In genomic region chr1:154783976-154784375, GRCh38 we compare ENCODE assay signal across 15 cellular contexts.
DNase-seq lines count a peak whose midpoint lies in the region; ATAC-seq and TF ChIP-seq lines count a peak whose summit lies in the region.
"Had no signal": no experiment of that assay in that cellular context is flagged by ENCODE, and none has a peak within 500 bp of the region (broad histone marks: within the 10 kb centered on the region; RNA-seq: fewer than 3 reads in every experiment).

No MANE protein-coding gene starts in this region.

- peak overlapping the region; percentile 41 to 75 for H3K27ac Mint-ChIP-seq in natural killer cell treated with Interleukin-12 subunit alpha and Interleukin-12 subunit beta and Interleukin-15 and Interleukin-18, amount 100 ng/mL, for 72 hours
- H3K27ac Mint-ChIP-seq in natural killer cell = no peak overlapping the region
- peak overlapping the region; percentile 87 for H3K27ac Mint-ChIP-seq in T-helper 17 cell

- DNase-seq in natural killer cell treated with Interleukin-12 subunit alpha and Interleukin-12 subunit beta and Interleukin-15 and Interleukin-18, amount 100 ng/mL, for 72 hours (ENCODE audit: low spot score) = no peak
- no peak for DNase-seq in natural killer cell
- DNase-seq in T-helper 17 cell = no peak
- DNase-seq in effector memory CD4-positive, alpha-beta T cell = no peak
- DNase-seq in H4 (ENCODE audit: low spot score) = no peak
- DNase-seq: activated gamma-delta T cell treated with Interleukin-2 at 50 U/mL for 16 hours; Karpas-422; NCI-H1092; NCI-H2029 treated with DMSO at 0.1 percent for 48 hours; NCI-H524; stimulated activated CD4-positive, alpha-beta T cell treated with anti-CD3 and anti-CD28 coated beads, Interleukin-12 subunit alpha, Interleukin-12 subunit beta, amount 100 ng/mL, for 4 hours; thyroid gland had no signal

- no peaks in the 10 kb centered on the region for H3K9me3 ChIP-seq in T-helper 17 cell (ENCODE audit: control insufficient read depth, low read length, poor library complexity, severe bottlenecking)
- no peaks in the 10 kb centered on the region for H3K9me3 ChIP-seq in effector memory CD4-positive, alpha-beta T cell (ENCODE audit: control insufficient read depth, low read length)
- H3K9me3 ChIP-seq: thyroid gland had no signal

- H3K4me3 Mint-ChIP-seq in natural killer cell treated with Interleukin-12 subunit alpha and Interleukin-12 subunit beta and Interleukin-15 and Interleukin-18, amount 100 ng/mL, for 72 hours = no peak overlapping the region
- H3K4me3 Mint-ChIP-seq in natural killer cell (no peak overlapping the region), T-helper 17 cell (no peak overlapping the region)
- H3K4me3 Mint-ChIP-seq: neural crest cell had no signal

- no peak for ATAC-seq in natural killer cell treated with Interleukin-12 subunit alpha and Interleukin-12 subunit beta and Interleukin-15 and Interleukin-18, amount 100 ng/mL, for 72 hours
- ATAC-seq in natural killer cell = no peak
- no peak for ATAC-seq in T-helper 17 cell
- ATAC-seq in GM19035 (IDR thresholded peaks at IDR 0.05; ENCODE audit: unreplicated experiment) = no peak
- ATAC-seq in GM18868 (IDR thresholded peaks at IDR 0.05; ENCODE audit: unreplicated experiment) = no peak

- no peaks in the 10 kb centered on the region for H3K9me3 Mint-ChIP-seq in natural killer cell treated with Interleukin-12 subunit alpha and Interleukin-12 subunit beta and Interleukin-15 and Interleukin-18, amount 100 ng/mL, for 72 hours
- H3K9me3 Mint-ChIP-seq in natural killer cell = no peaks in the 10 kb centered on the region
- H3K9me3 Mint-ChIP-seq: neural crest cell had no signal

- H3K36me3 Mint-ChIP-seq in natural killer cell treated with Interleukin-12 subunit alpha and Interleukin-12 subunit beta and Interleukin-15 and Interleukin-18, amount 100 ng/mL, for 72 hours = no peaks in the 10 kb centered on the region
- H3K36me3 Mint-ChIP-seq in natural killer cell = no peaks in the 10 kb centered on the region
- H3K36me3 Mint-ChIP-seq in T-helper 17 cell (ENCODE audit: low read depth) = no peaks in the 10 kb centered on the region

- peak overlapping the region; percentile 55 for H3K27ac ChIP-seq in effector memory CD4-positive, alpha-beta T cell (ENCODE audit: insufficient read depth, low read length, poor library complexity, severe bottlenecking)
- H3K27ac ChIP-seq: thyroid gland had no signal

- intact Hi-C loops in natural killer cell (cut with micrococcal nuclease) = no loop called here

- H3K4me1 ChIP-seq in effector memory CD4-positive, alpha-beta T cell (ENCODE audit: control insufficient read depth, insufficient read depth, low read length, poor library complexity, severe bottlenecking) = peaks cover 16% of the 10 kb centered on the region

- peaks cover 0 to 6% of the 10 kb centered on the region in 2 donors for H3K27me3 Mint-ChIP-seq in natural killer cell treated with Interleukin-12 subunit alpha and Interleukin-12 subunit beta and Interleukin-15 and Interleukin-18, amount 100 ng/mL, for 72 hours
- H3K27me3 Mint-ChIP-seq in natural killer cell (ENCODE audit: low read depth in 2 of 2) (peaks cover 0 to under 1% of the 10 kb centered on the region in 2 donors), T-helper 17 cell (no peaks in the 10 kb centered on the region)

- TF ChIP-seq CTCF in natural killer cell (IDR thresholded peaks at IDR 0.05) = no peak

- no peaks in the 10 kb centered on the region for H3K27me3 ChIP-seq in effector memory CD4-positive, alpha-beta T cell (replicated peaks; ENCODE audit: control insufficient read depth, insufficient read depth, low read length, poor library complexity, severe bottlenecking)
- H3K27me3 ChIP-seq: thyroid gland had no signal

- H3K36me3 ChIP-seq in effector memory CD4-positive, alpha-beta T cell (ENCODE audit: control insufficient read depth, insufficient read depth, low read length) = no peaks in the 10 kb centered on the region
- H3K36me3 ChIP-seq: thyroid gland had no signal

- peaks cover 3 to 4% of the 10 kb centered on the region in 2 donors for H3K4me1 Mint-ChIP-seq in natural killer cell treated with Interleukin-12 subunit alpha and Interleukin-12 subunit beta and Interleukin-15 and Interleukin-18, amount 100 ng/mL, for 72 hours (ENCODE audit: low read depth in 2 of 2)
- H3K4me1 Mint-ChIP-seq in natural killer cell (no peaks in the 10 kb centered on the region), T-helper 17 cell (peaks cover 14% of the 10 kb centered on the region)

- H3K4me3 ChIP-seq in effector memory CD4-positive, alpha-beta T cell (ENCODE audit: insufficient read depth, low read depth, low read length, poor library complexity, severe bottlenecking) = no peak overlapping the region
- H3K4me3 ChIP-seq: thyroid gland had no signal

Comparison
In these comparisons a context has a peak if more than half of its experiments do, and no peak if none do; other contexts are left out.
1. H3K27ac Mint-ChIP-seq: peak in natural killer cell treated with Interleukin-12 subunit alpha and Interleukin-12 subunit beta and Interleukin-15 and Interleukin-18, amount 100 ng/mL, for 72 hours (2 of 2) and T-helper 17 cell (single experiment); none in natural killer cell (0 of 2).